ENCODE assay signal across 24 cellular contexts in the genomic region with DNA sequence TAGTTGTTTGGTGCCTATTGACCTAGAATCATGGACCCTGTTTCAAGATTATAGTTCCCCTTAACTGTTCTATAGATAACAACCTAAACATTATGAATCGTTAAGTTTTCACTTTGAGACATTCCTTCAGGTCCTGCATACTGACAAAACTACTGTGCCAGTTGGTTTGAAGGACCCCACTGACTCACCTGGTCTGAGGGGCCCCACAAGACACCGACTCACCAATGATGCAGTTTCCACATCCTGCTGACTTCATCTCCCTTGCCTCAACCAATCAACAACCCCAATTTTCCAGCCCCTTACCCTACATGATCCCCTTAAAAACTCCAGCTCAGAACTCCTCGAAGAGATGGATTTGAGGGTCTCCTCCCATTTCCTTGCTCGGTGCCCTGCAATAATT.
DNase-seq lines count a peak whose midpoint lies in the region; ATAC-seq and TF ChIP-seq lines count a peak whose summit lies in the region.
"Had no signal": no experiment of that assay in that cellular context is flagged by ENCODE, and none has a peak within 500 bp of the region (broad histone marks: within the 10 kb centered on the region; RNA-seq: fewer than 3 reads in every experiment).

No MANE protein-coding gene starts in this region.

- ATAC-seq in activated CD8-positive, alpha-beta T cell treated with anti-CD3 and anti-CD28 coated beads for 36 hours: peak; percentile 88
- no peak for ATAC-seq in activated CD8-positive, alpha-beta T cell treated with anti-CD3 and anti-CD28 coated beads, Interleukin-2, amount 10 ng/mL, durations not matched to agents 7 days and 5 days
- ATAC-seq in activated T-helper 17 cell treated with anti-CD3 and anti-CD28 coated beads, Interleukin-2, amount 50 U/mL, for 72 hours (replicated peaks): peak; percentile 76
- peak; percentile 63 for ATAC-seq in stimulated activated naive CD8-positive, alpha-beta T cell treated with anti-CD3 and anti-CD28 coated beads, Interleukin-15, amount 100 ng/mL, for 72 hours
- ATAC-seq: naive thymus-derived CD8-positive, alpha-beta T cell; sciatic nerve had no signal

- no peak overlapping the region for H3K4me3 Mint-ChIP-seq in activated CD8-positive, alpha-beta T cell treated with anti-CD3 and anti-CD28 coated beads for 36 hours
- H3K4me3 Mint-ChIP-seq in activated CD8-positive, alpha-beta T cell treated with anti-CD3 and anti-CD28 coated beads, Interleukin-2, amount 10 ng/mL, durations not matched to agents 7 days and 5 days: no peak overlapping the region
- H3K4me3 Mint-ChIP-seq in activated T-helper 17 cell treated with anti-CD3 and anti-CD28 coated beads, Interleukin-2, amount 50 U/mL, for 72 hours: no peak overlapping the region
- H3K4me3 Mint-ChIP-seq in stimulated activated naive CD8-positive, alpha-beta T cell treated with anti-CD3 and anti-CD28 coated beads, Interleukin-15, amount 100 ng/mL, for 72 hours: no peak overlapping the region
- H3K4me3 Mint-ChIP-seq: B cell; CD4-positive, alpha-beta memory T cell; naive thymus-derived CD8-positive, alpha-beta T cell had no signal

- CTCF ChIA-PET in activated CD8-positive, alpha-beta T cell treated with anti-CD3 and anti-CD28 coated beads for 36 hours (lab: Charles Lee): no interaction called here
- CTCF ChIA-PET in activated CD8-positive, alpha-beta T cell treated with anti-CD3 and anti-CD28 coated beads, Interleukin-2, amount 10 ng/mL, durations not matched to agents 7 days and 5 days (lab: Charles Lee): no interaction called here

- H3K9me3 Mint-ChIP-seq in activated CD8-positive, alpha-beta T cell treated with anti-CD3 and anti-CD28 coated beads for 36 hours: no peaks in the 10 kb centered on the region
- no peaks in the 10 kb centered on the region for H3K9me3 Mint-ChIP-seq in activated CD8-positive, alpha-beta T cell treated with anti-CD3 and anti-CD28 coated beads, Interleukin-2, amount 10 ng/mL, durations not matched to agents 7 days and 5 days (ENCODE audit: insufficient read depth)
- no peaks in the 10 kb centered on the region for H3K9me3 Mint-ChIP-seq in activated T-helper 17 cell treated with anti-CD3 and anti-CD28 coated beads, Interleukin-2, amount 50 U/mL, for 72 hours
- H3K9me3 Mint-ChIP-seq in stimulated activated naive CD8-positive, alpha-beta T cell treated with anti-CD3 and anti-CD28 coated beads, Interleukin-15, amount 100 ng/mL, for 72 hours: no peaks in the 10 kb centered on the region
- H3K9me3 Mint-ChIP-seq: CD4-positive, alpha-beta memory T cell; naive thymus-derived CD8-positive, alpha-beta T cell had no signal

- no peaks in the 10 kb centered on the region for H3K4me1 Mint-ChIP-seq in activated CD8-positive, alpha-beta T cell treated with anti-CD3 and anti-CD28 coated beads for 36 hours (ENCODE audit: low read depth)
- no peaks in the 10 kb centered on the region for H3K4me1 Mint-ChIP-seq in activated CD8-positive, alpha-beta T cell treated with anti-CD3 and anti-CD28 coated beads, Interleukin-2, amount 10 ng/mL, durations not matched to agents 7 days and 5 days (ENCODE audit: low read depth)
- H3K4me1 Mint-ChIP-seq in activated T-helper 17 cell treated with anti-CD3 and anti-CD28 coated beads, Interleukin-2, amount 50 U/mL, for 72 hours: no peaks in the 10 kb centered on the region
- no peaks in the 10 kb centered on the region for H3K4me1 Mint-ChIP-seq in stimulated activated naive CD8-positive, alpha-beta T cell treated with anti-CD3 and anti-CD28 coated beads, Interleukin-15, amount 100 ng/mL, for 72 hours
- H3K4me1 Mint-ChIP-seq: B cell; CD4-positive, alpha-beta memory T cell; naive thymus-derived CD8-positive, alpha-beta T cell had no signal

- DNase-seq in activated CD8-positive, alpha-beta T cell treated with anti-CD3 and anti-CD28 coated beads for 36 hours: peak; percentile 35
- DNase-seq in activated CD8-positive, alpha-beta T cell treated with anti-CD3 and anti-CD28 coated beads, Interleukin-2, amount 10 ng/mL, durations not matched to agents 7 days and 5 days: no peak
- DNase-seq in stimulated activated CD4-positive, alpha-beta T cell treated with anti-CD3 and anti-CD28 coated beads, Interleukin-15, amount 100 ng/mL, for 48 hours (ENCODE audit: low read depth in 2 of 2): peak; percentile 2 to 14
- no peak for DNase-seq in stimulated activated CD4-positive, alpha-beta T cell treated with anti-CD3 and anti-CD28 coated beads, Interleukin-4, amount 100 ng/mL, for 4 hours
- peak in 1 of 2 donors; percentile 11 for DNase-seq in stimulated activated naive CD8-positive, alpha-beta T cell treated with anti-CD3 and anti-CD28 coated beads, Interleukin-15, amount 100 ng/mL, for 72 hours
- no peak for DNase-seq in NK-92 treated with Interleukin-12 subunit alpha and Interleukin-12 subunit beta, amount 100 ng/mL, for 24 hours (lab: John Stamatoyannopoulos, UW)
- no peak for DNase-seq in NCI-H1092 treated with DMSO at 0.1 percent for 48 hours (lab: John Stamatoyannopoulos, UW)
- DNase-seq: ACHN; activated naive CD4-positive, alpha-beta T cell treated with Interleukin-2 at 50 U/mL for 16 hours; amygdala; CD4-positive, alpha-beta memory T cell; hippocampal formation; left cardiac atrium; naive thymus-derived CD8-positive, alpha-beta T cell; NCI-H2029; NCI-H510A treated with DMSO at 0.1 percent for 48 hours; nucleus accumbens; SJCRH30; stomach; SW 1271; uterus had no signal

- no peaks in the 10 kb centered on the region for H3K27me3 Mint-ChIP-seq in activated CD8-positive, alpha-beta T cell treated with anti-CD3 and anti-CD28 coated beads for 36 hours
- H3K27me3 Mint-ChIP-seq in activated CD8-positive, alpha-beta T cell treated with anti-CD3 and anti-CD28 coated beads, Interleukin-2, amount 10 ng/mL, durations not matched to agents 7 days and 5 days (ENCODE audit: low read depth): no peaks in the 10 kb centered on the region
- no peaks in the 10 kb centered on the region for H3K27me3 Mint-ChIP-seq in activated T-helper 17 cell treated with anti-CD3 and anti-CD28 coated beads, Interleukin-2, amount 50 U/mL, for 72 hours
- H3K27me3 Mint-ChIP-seq in stimulated activated naive CD8-positive, alpha-beta T cell treated with anti-CD3 and anti-CD28 coated beads, Interleukin-15, amount 100 ng/mL, for 72 hours: no peaks in the 10 kb centered on the region
- H3K27me3 Mint-ChIP-seq: B cell; CD4-positive, alpha-beta memory T cell; naive thymus-derived CD8-positive, alpha-beta T cell had no signal

- no peaks in the 10 kb centered on the region for H3K36me3 Mint-ChIP-seq in activated CD8-positive, alpha-beta T cell treated with anti-CD3 and anti-CD28 coated beads for 36 hours (ENCODE audit: low read depth)
- no peaks in the 10 kb centered on the region for H3K36me3 Mint-ChIP-seq in activated CD8-positive, alpha-beta T cell treated with anti-CD3 and anti-CD28 coated beads, Interleukin-2, amount 10 ng/mL, durations not matched to agents 7 days and 5 days (ENCODE audit: low read depth)
- no peaks in the 10 kb centered on the region for H3K36me3 Mint-ChIP-seq in activated T-helper 17 cell treated with anti-CD3 and anti-CD28 coated beads, Interleukin-2, amount 50 U/mL, for 72 hours (ENCODE audit: low read depth)
- H3K36me3 Mint-ChIP-seq: CD4-positive, alpha-beta memory T cell; naive thymus-derived CD8-positive, alpha-beta T cell had no signal

- no peak overlapping the region for H3K27ac Mint-ChIP-seq in activated CD8-positive, alpha-beta T cell treated with anti-CD3 and anti-CD28 coated beads for 36 hours
- no peak overlapping the region for H3K27ac Mint-ChIP-seq in activated CD8-positive, alpha-beta T cell treated with anti-CD3 and anti-CD28 coated beads, Interleukin-2, amount 10 ng/mL, durations not matched to agents 7 days and 5 days
- H3K27ac Mint-ChIP-seq in activated T-helper 17 cell treated with anti-CD3 and anti-CD28 coated beads, Interleukin-2, amount 50 U/mL, for 72 hours: no peak overlapping the region
- no peak overlapping the region for H3K27ac Mint-ChIP-seq in stimulated activated naive CD8-positive, alpha-beta T cell treated with anti-CD3 and anti-CD28 coated beads, Interleukin-15, amount 100 ng/mL, for 72 hours
- H3K27ac Mint-ChIP-seq: B cell; CD4-positive, alpha-beta memory T cell; naive thymus-derived CD8-positive, alpha-beta T cell had no signal

- POLR2A ChIA-PET in activated CD8-positive, alpha-beta T cell treated with anti-CD3 and anti-CD28 coated beads for 36 hours (lab: Charles Lee): no interaction called here
- POLR2A ChIA-PET in activated CD8-positive, alpha-beta T cell treated with anti-CD3 and anti-CD28 coated beads, Interleukin-2, amount 10 ng/mL, durations not matched to agents 7 days and 5 days (lab: Charles Lee): no interaction called here

- intact Hi-C loops in activated CD8-positive, alpha-beta T cell treated with anti-CD3 and anti-CD28 coated beads for 36 hours (cut with micrococcal nuclease): no loop called here

- no peak for TF ChIP-seq CTCF in activated CD8-positive, alpha-beta T cell treated with anti-CD3 and anti-CD28 coated beads for 36 hours (IDR thresholded peaks at IDR 0.05)

Comparison
In these comparisons a context has a peak if more than half of its experiments do, and no peak if none do; other contexts are left out.
1. DNase-seq: peak in activated CD8-positive, alpha-beta T cell treated with anti-CD3 and anti-CD28 coated beads for 36 hours (single experiment) and stimulated activated CD4-positive, alpha-beta T cell treated with anti-CD3 and anti-CD28 coated beads, Interleukin-15, amount 100 ng/mL, for 48 hours (2 of 2); none in activated CD8-positive, alpha-beta T cell treated with anti-CD3 and anti-CD28 coated beads, Interleukin-2, amount 10 ng/mL, durations not matched to agents 7 days and 5 days (single experiment), stimulated activated CD4-positive, alpha-beta T cell treated with anti-CD3 and anti-CD28 coated beads, Interleukin-4, amount 100 ng/mL, for 4 hours (0 of 2), NK-92 treated with Interleukin-12 subunit alpha and Interleukin-12 subunit beta, amount 100 ng/mL, for 24 hours (single experiment) and NCI-H1092 treated with DMSO at 0.1 percent for 48 hours (single experiment).